23 cellular contexts compared by ENCODE assay signal in genomic region chr3:55569033-55569518, GRCh38.
"Had no signal": no experiment of that assay in that cellular context is flagged by ENCODE, and none has a peak within 500 bp of the region (broad histone marks: within the 10 kb centered on the region; RNA-seq: fewer than 3 reads in every experiment).

No MANE protein-coding gene starts in this region.

- H3K27ac ChIP-seq: gastrocnemius medialis, heart left ventricle, left ventricle myocardium inferior, ovary, right lobe of liver, testis had no signal

- H3K36me3 ChIP-seq: breast epithelium, gastrocnemius medialis, heart left ventricle, left ventricle myocardium inferior, ovary, right lobe of liver had no signal

- H3K9me3 ChIP-seq: breast epithelium, gastrocnemius medialis, heart left ventricle, left ventricle myocardium inferior, mucosa of descending colon, ovary, right lobe of liver, testis had no signal

- ATAC-seq: activated T-cell treated with anti-CD3 and anti-CD28 coated beads, Interleukin-2, amount 50 U/mL, for 72 hours; esophagus mucosa; gastrocnemius medialis; heart left ventricle; mucosa of descending colon; right lobe of liver; stimulated activated memory B cell treated with anti-CD40 and anti-IgM and Interleukin-4, amounts not matched to agents 10 μg/mL and 1 μg/mL and 100 μg/mL, for 72 hours had no signal

- H3K4me3 ChIP-seq: breast epithelium, gastrocnemius medialis, heart left ventricle, left ventricle myocardium inferior, mucosa of descending colon, ovary, right lobe of liver, testis had no signal

- H3K27me3 ChIP-seq: breast epithelium, gastrocnemius medialis, ovary, right lobe of liver, testis had no signal

- H3K4me1 ChIP-seq: right lobe of liver, testis had no signal

- FAIRE-seq: astrocyte had no signal

- DNase-seq: activated CD4-positive, alpha-beta T cell treated with anti-CD3 and anti-CD28 coated beads, Interleukin-2, amount 50 U/mL, for 1 hour; activated CD4-positive, CD25-positive, alpha-beta regulatory T cell treated with anti-CD3 and anti-CD28 coated beads, Interleukin-2, amount 50 U/mL, for 72 hours; activated CD8-positive, alpha-beta memory T cell treated with anti-CD3 and anti-CD28 coated beads for 24 hours; activated effector memory CD4-positive, alpha-beta T cell treated with anti-CD3 and anti-CD28 coated beads, Interleukin-2, amount 50 U/mL, for 16 hours; activated T-cell treated with anti-CD3 and anti-CD28 coated beads, Interleukin-2, amount 50 U/mL, for 72 hours; cerebellar nuclear complex; cortex of kidney; effector CD4-positive, alpha-beta T cell; gastrocnemius medialis; heart left ventricle; kidney glomerular epithelial cell; left ventricle myocardium inferior; mucosa of descending colon; naive B cell; ovary; right lobe of liver; stimulated activated CD4-positive, alpha-beta T cell treated with anti-CD3 and anti-CD28 coated beads, Interleukin-4, amount 100 ng/mL, for 4 hours; T1000; testis had no signal
